In genomic region chr22:29780781-29781676, GRCh38 we compare ENCODE assay signal across 1 cellular context.
TF ChIP-seq lines count a peak whose summit lies in the region.

No MANE protein-coding gene starts in this region.

TF ChIP-seq in K562, 482 proteins besides CTCF, POLR2A, EP300 and RAD21 (continued from another document and continues in another):
- TF ChIP-seq AFF1 (IDR thresholded peaks at IDR 0.05; ENCODE audit: low read depth in 1 of 2, partially characterized antibody in 2 of 2) (peak in 1 of 2 experiments; percentile 62), MEF2A (IDR thresholded peaks at IDR 0.05; ENCODE audit: control insufficient read depth, low read depth, low read length) (peak; percentile 96), ARHGAP35 (IDR thresholded peaks at IDR 0.05; ENCODE audit: partially characterized antibody) (no peak), FOXM1 (IDR thresholded peaks at IDR 0.05; ENCODE audit: low read depth) (peak; percentile 87), FOXM1 (CRISPR knock-in tag; IDR thresholded peaks at IDR 0.05; ENCODE audit: low read depth) (no peak), FOXK2 (conservative IDR thresholded peaks at IDR 0.05 in 1 of 2, IDR thresholded peaks at IDR 0.05 in 1 of 2; ENCODE audit: low read depth in 2 of 2) (peak in 1 of 2 experiments; percentile 42; a peak in 1 of 4 replicates), ZFPM2 (CRISPR knock-in tag; IDR thresholded peaks at IDR 0.05) (no peak), TEAD2 (tag; IDR thresholded peaks at IDR 0.05) (no peak), SMARCA4 (IDR thresholded peaks at IDR 0.05) (peak; percentile 96), FOSL1 (tag; conservative IDR thresholded peaks at IDR 0.05) (peak; percentile 88), RB1 (IDR thresholded peaks at IDR 0.05; ENCODE audit: low read depth) (peak; percentile 37; the same call in 1 of the 2 replicates), ATF7 (IDR thresholded peaks at IDR 0.05) (peak; percentile 61), BHLHE40 (IDR thresholded peaks at IDR 0.05; ENCODE audit: low read length) (peak; percentile 70), ZEB2 (IDR thresholded peaks at IDR 0.05) (peak; percentile 91), SPI1 (IDR thresholded peaks at IDR 0.05; ENCODE audit: borderline replicate concordance, low read depth, low read length) (peak; percentile 73), ZNF589 (CRISPR knock-in tag; IDR thresholded peaks at IDR 0.05; ENCODE audit: low read depth) (peak; percentile 73; the same call in 1 of the 2 replicates), PRPF4 (IDR thresholded peaks at IDR 0.05; ENCODE audit: insufficient read depth, low read depth, low read length, poor library complexity, severe bottlenecking) (no peak), CBX5 (IDR thresholded peaks at IDR 0.05; ENCODE audit: borderline replicate concordance, low read depth) (peak; percentile 52; the same call in 1 of the 2 replicates), GATA2 (CRISPR knock-in tag; IDR thresholded peaks at IDR 0.05) (peak; percentile 94), ZNF75A (CRISPR knock-in tag; IDR thresholded peaks at IDR 0.05) (no peak), MAFF (IDR thresholded peaks at IDR 0.05; ENCODE audit: low read length) (peak; percentile 46; the same call in 1 of the 2 replicates), POLR2AphosphoS5 (IDR thresholded peaks at IDR 0.05; ENCODE audit: control insufficient read depth, insufficient read depth, low read depth, low read length) (peak; percentile 87), ID3 (CRISPR knock-in tag; IDR thresholded peaks at IDR 0.05) (no peak), ID3 (tag; IDR thresholded peaks at IDR 0.05) (0 out of 2 replicates have a peak, but pooled peaks have one; percentile 43), MAFK (IDR thresholded peaks at IDR 0.05; ENCODE audit: low read length) (peak; percentile 59)
- TF ChIP-seq, protein P1, sequence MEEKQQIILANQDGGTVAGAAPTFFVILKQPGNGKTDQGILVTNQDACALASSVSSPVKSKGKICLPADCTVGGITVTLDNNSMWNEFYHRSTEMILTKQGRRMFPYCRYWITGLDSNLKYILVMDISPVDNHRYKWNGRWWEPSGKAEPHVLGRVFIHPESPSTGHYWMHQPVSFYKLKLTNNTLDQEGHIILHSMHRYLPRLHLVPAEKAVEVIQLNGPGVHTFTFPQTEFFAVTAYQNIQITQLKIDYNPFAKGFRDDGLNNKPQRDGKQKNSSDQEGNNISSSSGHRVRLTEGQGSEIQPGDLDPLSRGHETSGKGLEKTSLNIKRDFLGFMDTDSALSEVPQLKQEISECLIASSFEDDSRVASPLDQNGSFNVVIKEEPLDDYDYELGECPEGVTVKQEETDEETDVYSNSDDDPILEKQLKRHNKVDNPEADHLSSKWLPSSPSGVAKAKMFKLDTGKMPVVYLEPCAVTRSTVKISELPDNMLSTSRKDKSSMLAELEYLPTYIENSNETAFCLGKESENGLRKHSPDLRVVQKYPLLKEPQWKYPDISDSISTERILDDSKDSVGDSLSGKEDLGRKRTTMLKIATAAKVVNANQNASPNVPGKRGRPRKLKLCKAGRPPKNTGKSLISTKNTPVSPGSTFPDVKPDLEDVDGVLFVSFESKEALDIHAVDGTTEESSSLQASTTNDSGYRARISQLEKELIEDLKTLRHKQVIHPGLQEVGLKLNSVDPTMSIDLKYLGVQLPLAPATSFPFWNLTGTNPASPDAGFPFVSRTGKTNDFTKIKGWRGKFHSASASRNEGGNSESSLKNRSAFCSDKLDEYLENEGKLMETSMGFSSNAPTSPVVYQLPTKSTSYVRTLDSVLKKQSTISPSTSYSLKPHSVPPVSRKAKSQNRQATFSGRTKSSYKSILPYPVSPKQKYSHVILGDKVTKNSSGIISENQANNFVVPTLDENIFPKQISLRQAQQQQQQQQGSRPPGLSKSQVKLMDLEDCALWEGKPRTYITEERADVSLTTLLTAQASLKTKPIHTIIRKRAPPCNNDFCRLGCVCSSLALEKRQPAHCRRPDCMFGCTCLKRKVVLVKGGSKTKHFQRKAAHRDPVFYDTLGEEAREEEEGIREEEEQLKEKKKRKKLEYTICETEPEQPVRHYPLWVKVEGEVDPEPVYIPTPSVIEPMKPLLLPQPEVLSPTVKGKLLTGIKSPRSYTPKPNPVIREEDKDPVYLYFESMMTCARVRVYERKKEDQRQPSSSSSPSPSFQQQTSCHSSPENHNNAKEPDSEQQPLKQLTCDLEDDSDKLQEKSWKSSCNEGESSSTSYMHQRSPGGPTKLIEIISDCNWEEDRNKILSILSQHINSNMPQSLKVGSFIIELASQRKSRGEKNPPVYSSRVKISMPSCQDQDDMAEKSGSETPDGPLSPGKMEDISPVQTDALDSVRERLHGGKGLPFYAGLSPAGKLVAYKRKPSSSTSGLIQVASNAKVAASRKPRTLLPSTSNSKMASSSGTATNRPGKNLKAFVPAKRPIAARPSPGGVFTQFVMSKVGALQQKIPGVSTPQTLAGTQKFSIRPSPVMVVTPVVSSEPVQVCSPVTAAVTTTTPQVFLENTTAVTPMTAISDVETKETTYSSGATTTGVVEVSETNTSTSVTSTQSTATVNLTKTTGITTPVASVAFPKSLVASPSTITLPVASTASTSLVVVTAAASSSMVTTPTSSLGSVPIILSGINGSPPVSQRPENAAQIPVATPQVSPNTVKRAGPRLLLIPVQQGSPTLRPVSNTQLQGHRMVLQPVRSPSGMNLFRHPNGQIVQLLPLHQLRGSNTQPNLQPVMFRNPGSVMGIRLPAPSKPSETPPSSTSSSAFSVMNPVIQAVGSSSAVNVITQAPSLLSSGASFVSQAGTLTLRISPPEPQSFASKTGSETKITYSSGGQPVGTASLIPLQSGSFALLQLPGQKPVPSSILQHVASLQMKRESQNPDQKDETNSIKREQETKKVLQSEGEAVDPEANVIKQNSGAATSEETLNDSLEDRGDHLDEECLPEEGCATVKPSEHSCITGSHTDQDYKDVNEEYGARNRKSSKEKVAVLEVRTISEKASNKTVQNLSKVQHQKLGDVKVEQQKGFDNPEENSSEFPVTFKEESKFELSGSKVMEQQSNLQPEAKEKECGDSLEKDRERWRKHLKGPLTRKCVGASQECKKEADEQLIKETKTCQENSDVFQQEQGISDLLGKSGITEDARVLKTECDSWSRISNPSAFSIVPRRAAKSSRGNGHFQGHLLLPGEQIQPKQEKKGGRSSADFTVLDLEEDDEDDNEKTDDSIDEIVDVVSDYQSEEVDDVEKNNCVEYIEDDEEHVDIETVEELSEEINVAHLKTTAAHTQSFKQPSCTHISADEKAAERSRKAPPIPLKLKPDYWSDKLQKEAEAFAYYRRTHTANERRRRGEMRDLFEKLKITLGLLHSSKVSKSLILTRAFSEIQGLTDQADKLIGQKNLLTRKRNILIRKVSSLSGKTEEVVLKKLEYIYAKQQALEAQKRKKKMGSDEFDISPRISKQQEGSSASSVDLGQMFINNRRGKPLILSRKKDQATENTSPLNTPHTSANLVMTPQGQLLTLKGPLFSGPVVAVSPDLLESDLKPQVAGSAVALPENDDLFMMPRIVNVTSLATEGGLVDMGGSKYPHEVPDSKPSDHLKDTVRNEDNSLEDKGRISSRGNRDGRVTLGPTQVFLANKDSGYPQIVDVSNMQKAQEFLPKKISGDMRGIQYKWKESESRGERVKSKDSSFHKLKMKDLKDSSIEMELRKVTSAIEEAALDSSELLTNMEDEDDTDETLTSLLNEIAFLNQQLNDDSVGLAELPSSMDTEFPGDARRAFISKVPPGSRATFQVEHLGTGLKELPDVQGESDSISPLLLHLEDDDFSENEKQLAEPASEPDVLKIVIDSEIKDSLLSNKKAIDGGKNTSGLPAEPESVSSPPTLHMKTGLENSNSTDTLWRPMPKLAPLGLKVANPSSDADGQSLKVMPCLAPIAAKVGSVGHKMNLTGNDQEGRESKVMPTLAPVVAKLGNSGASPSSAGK (IDR thresholded peaks at IDR 0.05), result no peak
- TF ChIP-seq, protein P2, sequence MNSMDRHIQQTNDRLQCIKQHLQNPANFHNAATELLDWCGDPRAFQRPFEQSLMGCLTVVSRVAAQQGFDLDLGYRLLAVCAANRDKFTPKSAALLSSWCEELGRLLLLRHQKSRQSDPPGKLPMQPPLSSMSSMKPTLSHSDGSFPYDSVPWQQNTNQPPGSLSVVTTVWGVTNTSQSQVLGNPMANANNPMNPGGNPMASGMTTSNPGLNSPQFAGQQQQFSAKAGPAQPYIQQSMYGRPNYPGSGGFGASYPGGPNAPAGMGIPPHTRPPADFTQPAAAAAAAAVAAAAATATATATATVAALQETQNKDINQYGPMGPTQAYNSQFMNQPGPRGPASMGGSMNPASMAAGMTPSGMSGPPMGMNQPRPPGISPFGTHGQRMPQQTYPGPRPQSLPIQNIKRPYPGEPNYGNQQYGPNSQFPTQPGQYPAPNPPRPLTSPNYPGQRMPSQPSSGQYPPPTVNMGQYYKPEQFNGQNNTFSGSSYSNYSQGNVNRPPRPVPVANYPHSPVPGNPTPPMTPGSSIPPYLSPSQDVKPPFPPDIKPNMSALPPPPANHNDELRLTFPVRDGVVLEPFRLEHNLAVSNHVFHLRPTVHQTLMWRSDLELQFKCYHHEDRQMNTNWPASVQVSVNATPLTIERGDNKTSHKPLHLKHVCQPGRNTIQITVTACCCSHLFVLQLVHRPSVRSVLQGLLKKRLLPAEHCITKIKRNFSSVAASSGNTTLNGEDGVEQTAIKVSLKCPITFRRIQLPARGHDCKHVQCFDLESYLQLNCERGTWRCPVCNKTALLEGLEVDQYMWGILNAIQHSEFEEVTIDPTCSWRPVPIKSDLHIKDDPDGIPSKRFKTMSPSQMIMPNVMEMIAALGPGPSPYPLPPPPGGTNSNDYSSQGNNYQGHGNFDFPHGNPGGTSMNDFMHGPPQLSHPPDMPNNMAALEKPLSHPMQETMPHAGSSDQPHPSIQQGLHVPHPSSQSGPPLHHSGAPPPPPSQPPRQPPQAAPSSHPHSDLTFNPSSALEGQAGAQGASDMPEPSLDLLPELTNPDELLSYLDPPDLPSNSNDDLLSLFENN (IDR thresholded peaks at IDR 0.05; ENCODE audit: low read depth in 2 of 2, low read length in 2 of 2), result peak in 1 of 2 experiments; percentile 90; a peak in 2 of 4 replicates
- TF ChIP-seq, protein P3, sequence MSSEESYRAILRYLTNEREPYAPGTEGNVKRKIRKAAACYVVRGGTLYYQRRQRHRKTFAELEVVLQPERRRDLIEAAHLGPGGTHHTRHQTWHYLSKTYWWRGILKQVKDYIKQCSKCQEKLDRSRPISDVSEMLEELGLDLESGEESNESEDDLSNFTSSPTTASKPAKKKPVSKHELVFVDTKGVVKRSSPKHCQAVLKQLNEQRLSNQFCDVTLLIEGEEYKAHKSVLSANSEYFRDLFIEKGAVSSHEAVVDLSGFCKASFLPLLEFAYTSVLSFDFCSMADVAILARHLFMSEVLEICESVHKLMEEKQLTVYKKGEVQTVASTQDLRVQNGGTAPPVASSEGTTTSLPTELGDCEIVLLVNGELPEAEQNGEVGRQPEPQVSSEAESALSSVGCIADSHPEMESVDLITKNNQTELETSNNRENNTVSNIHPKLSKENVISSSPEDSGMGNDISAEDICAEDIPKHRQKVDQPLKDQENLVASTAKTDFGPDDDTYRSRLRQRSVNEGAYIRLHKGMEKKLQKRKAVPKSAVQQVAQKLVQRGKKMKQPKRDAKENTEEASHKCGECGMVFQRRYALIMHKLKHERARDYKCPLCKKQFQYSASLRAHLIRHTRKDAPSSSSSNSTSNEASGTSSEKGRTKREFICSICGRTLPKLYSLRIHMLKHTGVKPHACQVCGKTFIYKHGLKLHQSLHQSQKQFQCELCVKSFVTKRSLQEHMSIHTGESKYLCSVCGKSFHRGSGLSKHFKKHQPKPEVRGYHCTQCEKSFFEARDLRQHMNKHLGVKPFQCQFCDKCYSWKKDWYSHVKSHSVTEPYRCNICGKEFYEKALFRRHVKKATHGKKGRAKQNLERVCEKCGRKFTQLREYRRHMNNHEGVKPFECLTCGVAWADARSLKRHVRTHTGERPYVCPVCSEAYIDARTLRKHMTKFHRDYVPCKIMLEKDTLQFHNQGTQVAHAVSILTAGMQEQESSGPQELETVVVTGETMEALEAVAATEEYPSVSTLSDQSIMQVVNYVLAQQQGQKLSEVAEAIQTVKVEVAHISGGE (CRISPR knock-in tag; IDR thresholded peaks at IDR 0.05), result peak in 1 of 3 experiments; percentile 46; a peak in 1 of 6 replicates
- TF ChIP-seq, protein P4, sequence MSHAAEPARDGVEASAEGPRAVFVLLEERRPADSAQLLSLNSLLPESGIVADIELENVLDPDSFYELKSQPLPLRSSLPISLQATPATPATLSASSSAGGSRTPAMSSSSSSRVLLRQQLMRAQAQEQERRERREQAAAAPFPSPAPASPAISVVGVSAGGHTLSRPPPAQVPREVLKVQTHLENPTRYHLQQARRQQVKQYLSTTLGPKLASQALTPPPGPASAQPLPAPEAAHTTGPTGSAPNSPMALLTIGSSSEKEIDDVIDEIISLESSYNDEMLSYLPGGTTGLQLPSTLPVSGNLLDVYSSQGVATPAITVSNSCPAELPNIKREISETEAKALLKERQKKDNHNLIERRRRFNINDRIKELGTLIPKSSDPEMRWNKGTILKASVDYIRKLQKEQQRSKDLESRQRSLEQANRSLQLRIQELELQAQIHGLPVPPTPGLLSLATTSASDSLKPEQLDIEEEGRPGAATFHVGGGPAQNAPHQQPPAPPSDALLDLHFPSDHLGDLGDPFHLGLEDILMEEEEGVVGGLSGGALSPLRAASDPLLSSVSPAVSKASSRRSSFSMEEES (CRISPR knock-in tag; IDR thresholded peaks at IDR 0.05), result no peak
